In the genomic region with DNA sequence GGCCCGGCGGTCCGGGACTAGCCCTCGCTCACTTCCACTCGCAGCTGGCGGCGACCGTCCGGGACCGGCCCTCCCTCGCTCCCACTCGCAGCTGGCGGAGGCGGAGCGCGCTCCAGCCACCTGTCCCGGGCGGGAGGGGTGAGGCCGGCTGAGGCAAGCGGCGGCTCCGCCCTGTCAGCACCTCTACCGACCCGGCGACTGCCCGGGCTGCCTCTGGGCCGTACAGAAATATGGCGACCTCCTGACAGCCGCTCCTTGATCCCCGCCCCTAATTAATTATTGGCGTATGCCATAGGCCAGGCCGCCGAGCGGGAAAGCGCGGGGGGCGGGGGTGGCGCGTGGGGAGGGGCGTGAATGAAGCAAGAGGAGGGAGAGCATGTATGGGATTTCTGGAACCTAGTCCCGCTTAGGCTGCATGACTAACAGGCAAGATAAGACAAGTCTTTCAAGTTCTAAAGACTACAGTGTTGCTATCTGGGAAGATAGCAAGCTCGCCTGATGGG, we compare ENCODE assay signal across 7 cellular contexts. TPM values are rescaled to one million over a fixed set of nuclear protein-coding genes. Genes with fewer than 3 reads are reported as not detected.
DNase-seq lines count a peak whose midpoint lies in the region; ATAC-seq and TF ChIP-seq lines count a peak whose summit lies in the region.

A gene (minus strand): TSS at position 200 of the 503 bp plus-strand sequence. CDS start 243 bp downstream, outside the sequence.

- POLR2A ChIA-PET in activated CD8-positive, alpha-beta T cell treated with anti-CD3 and anti-CD28 coated beads for 36 hours (lab: Charles Lee): no interaction called here

- H3K36me3 Mint-ChIP-seq in activated CD8-positive, alpha-beta T cell treated with anti-CD3 and anti-CD28 coated beads for 36 hours (ENCODE audit: low read depth): no peaks in the 10 kb centered on the region

- H3K27ac Mint-ChIP-seq in activated CD8-positive, alpha-beta T cell treated with anti-CD3 and anti-CD28 coated beads for 36 hours: no peak within 1 kb of the TSS

- no peaks in the 10 kb centered on the region for H3K4me1 ChIP-seq in right lobe of liver

- no peak for TF ChIP-seq CTCF in activated CD8-positive, alpha-beta T cell treated with anti-CD3 and anti-CD28 coated beads for 36 hours (IDR thresholded peaks at IDR 0.05)
- no peak for TF ChIP-seq CTCF in right lobe of liver (IDR thresholded peaks at IDR 0.05)

- peak; percentile 77 for TF ChIP-seq POLR2A in right lobe of liver (IDR thresholded peaks at IDR 0.05)

- DNase-seq in NCI-H446 treated with DMSO at 0.1 percent for 48 hours (lab: John Stamatoyannopoulos, UW) (peak; percentile 60), ecto neural progenitor cell (ENCODE audit: low spot score) (peak; percentile 82), right lobe of liver (peak; percentile 81 to 87 (median 87))
- peak; percentile 73 for DNase-seq in activated CD8-positive, alpha-beta T cell treated with anti-CD3 and anti-CD28 coated beads for 36 hours
- DNase-seq in stimulated activated CD4-positive, alpha-beta T cell treated with anti-CD3 and anti-CD28 coated beads, Interleukin-2, amount 100 ng/mL, for 48 hours: peak; percentile 43 to 48

- H3K4me3 Mint-ChIP-seq in activated CD8-positive, alpha-beta T cell treated with anti-CD3 and anti-CD28 coated beads for 36 hours: peak within 1 kb of the TSS; percentile 80

- CTCF ChIA-PET in activated CD8-positive, alpha-beta T cell treated with anti-CD3 and anti-CD28 coated beads for 36 hours (lab: Charles Lee): interaction anchor here (1.1 to 1.3 kb wide), 4 partner anchors 101 to 272 kb away, joined by 3 to 5 read pairs (median 4); no protein-coding TSS in a partner anchor

- ATAC-seq in GM18868 (IDR thresholded peaks at IDR 0.05; ENCODE audit: unreplicated experiment) (peak; percentile 80), HG03139 (IDR thresholded peaks at IDR 0.05; ENCODE audit: unreplicated experiment) (peak; percentile 83), right lobe of liver (peak; percentile 94 to 98 (median 96))
- ATAC-seq in activated CD8-positive, alpha-beta T cell treated with anti-CD3 and anti-CD28 coated beads for 36 hours: peak; percentile 95

- H3K27me3 Mint-ChIP-seq in activated CD8-positive, alpha-beta T cell treated with anti-CD3 and anti-CD28 coated beads for 36 hours: no peaks in the 10 kb centered on the region

- peak within 1 kb of the TSS in 1 of 3 donors; percentile 56 for H3K27ac ChIP-seq in right lobe of liver

- intact Hi-C loops in activated CD8-positive, alpha-beta T cell treated with anti-CD3 and anti-CD28 coated beads for 36 hours (cut with micrococcal nuclease): no loop called here
- intact Hi-C loops in right lobe of liver (cut with DNase I): no loop called here

- 19% methylated on average over 14 of the region's 42 CpGs for WGBS in right lobe of liver (ENCODE audit: insufficient coverage, low coverage, low lambda C conversion rate, missing lambda C conversion rate)

- H3K9me3 Mint-ChIP-seq in activated CD8-positive, alpha-beta T cell treated with anti-CD3 and anti-CD28 coated beads for 36 hours: no peaks in the 10 kb centered on the region

- peaks cover 0 to 3% of the 10 kb centered on the region in 2 donors for H3K27me3 ChIP-seq in right lobe of liver

- H3K4me1 Mint-ChIP-seq in activated CD8-positive, alpha-beta T cell treated with anti-CD3 and anti-CD28 coated beads for 36 hours (ENCODE audit: low read depth): peaks cover 7% of the 10 kb centered on the region

- H3K4me3 ChIP-seq in right lobe of liver: peak within 1 kb of the TSS; percentile 48 to 58 (median 49)

- no peaks in the 10 kb centered on the region for H3K9me3 ChIP-seq in right lobe of liver

- no peaks in the 10 kb centered on the region for H3K36me3 ChIP-seq in right lobe of liver

RNA-seq across cellular contexts. Expression of the gene that starts here (rescaled TPM):
- 1 to 10 TPM; 7.8 to 8.2 TPM for total RNA-seq in activated CD8-positive, alpha-beta T cell treated with anti-CD3 and anti-CD28 coated beads for 36 hours
- 10 to 100 TPM in 5 of 6 experiments, 1 to 10 TPM in 1; 8.9 to 26.9 (median 19.4) TPM for total RNA-seq in right lobe of liver
